8 cellular contexts compared by ENCODE assay signal in genomic region chrX:25144043-25144940, GRCh38.
DNase-seq lines count a peak whose midpoint lies in the region; ATAC-seq, FAIRE-seq and TF ChIP-seq lines count a peak whose summit lies in the region.

No MANE protein-coding gene starts in this region.

- dilution Hi-C loops in endothelial cell of umbilical vein (cut with MboI; ENCODE audit: extremely low pct_ligation_motif_present, low sequenced_read_pairs) = no loop called here

- H4K20me1 ChIP-seq in endothelial cell of umbilical vein (replicated peaks; ENCODE audit: control insufficient read depth, extremely low read depth, insufficient read depth, low read length) = no peaks in the 10 kb centered on the region

- TF ChIP-seq RAD21 in A549 (conservative IDR thresholded peaks at IDR 0.05 in 1 of 2, IDR thresholded peaks at IDR 0.05 in 1 of 2) = peak; percentile 76 to 84

- TF ChIP-seq CTCF in A549 (IDR thresholded peaks at IDR 0.05) (peak; percentile 77), endothelial cell of umbilical vein (IDR thresholded peaks at IDR 0.05; ENCODE audit: extremely low read depth in 1 of 2, insufficient read depth in 1 of 2, low read depth in 1 of 2, low read length in 2 of 2) (peak; percentile 47 to 61)

- H2AFZ ChIP-seq in endothelial cell of umbilical vein (ENCODE audit: low read depth, low read length) = no peak overlapping the region

- H3K9me1 ChIP-seq in endothelial cell of umbilical vein (replicated peaks; ENCODE audit: control insufficient read depth, extremely low read depth, insufficient read depth, low read length) = no peaks in the 10 kb centered on the region

- DNase-seq in A549 (ENCODE audit: low read depth in 1 of 2, low spot score in 1 of 2) (peak; percentile 4 to 60), GM12891 (ENCODE audit: insufficient read length, low spot score) (no peak), NCI-H2081 treated with DMSO at 0.1 percent for 48 hours (lab: John Stamatoyannopoulos, UW) (peak; percentile 14), endothelial cell of umbilical vein (ENCODE audit: low read depth, low spot score) (peak; percentile 43), mucosa of gallbladder (ENCODE audit: low spot score) (peak; percentile 55), stromal cell of bone marrow (ENCODE audit: low read depth) (peak; percentile 14)
- peak; percentile 17 for DNase-seq in activated CD4-positive, alpha-beta T cell treated with anti-CD3 and anti-CD28 coated beads, Interleukin-2, amount 50 U/mL, for 1 hour

- H3K27me3 ChIP-seq in endothelial cell of umbilical vein (ENCODE audit: control insufficient read depth in 2 of 2, insufficient read depth in 2 of 2, low read length in 2 of 2) = peaks cover 3 to 7% of the 10 kb centered on the region in 2 experiments

- no peaks in the 10 kb centered on the region for H3K79me2 ChIP-seq in endothelial cell of umbilical vein (ENCODE audit: control insufficient read depth, insufficient read depth, low read length)

- intact Hi-C loops in endothelial cell of umbilical vein (cut with micrococcal nuclease) = loop anchor here (1.0 to 5.0 kb wide), 4 partner anchors 122 to 773 kb away; no protein-coding TSS in a partner anchor

- no peak overlapping the region for H3K9ac ChIP-seq in endothelial cell of umbilical vein (replicated peaks; ENCODE audit: extremely low read depth, insufficient read depth, low read length)

- no peaks in the 10 kb centered on the region for H3K36me3 ChIP-seq in endothelial cell of umbilical vein (ENCODE audit: control insufficient read depth in 2 of 2, extremely low read depth in 1 of 2, insufficient read depth in 2 of 2, low read length in 2 of 2)

- BruUV-seq in endothelial cell of umbilical vein (replicated peaks; lab: Mats Ljungman, UMichigan) = no TSS peak

- POLR2A ChIA-PET in A549 (lab: Yijun Ruan, JAX) (no interaction called here), endothelial cell of umbilical vein (lab: Charles Lee) (no interaction called here)

- no peak overlapping the region for H3K27ac ChIP-seq in A549
- H3K27ac ChIP-seq in endothelial cell of umbilical vein (ENCODE audit: insufficient read depth, low read depth, low read length) = no peak overlapping the region

- CTCF ChIA-PET in A549 (lab: Yijun Ruan, JAX) (interaction anchor here (0.5 to 4.2 kb wide), 39 partner anchors 8 to 885 kb away, joined by 3 to 35 read pairs (median 3); no protein-coding TSS in a partner anchor), endothelial cell of umbilical vein (lab: Charles Lee) (interaction anchor here (0.6 to 4.4 kb wide), 27 partner anchors 8 to 885 kb away, joined by 3 to 83 read pairs (median 4); no protein-coding TSS in a partner anchor)

- H3K4me1 ChIP-seq in A549 = no peaks in the 10 kb centered on the region
- no peaks in the 10 kb centered on the region for H3K4me1 ChIP-seq in endothelial cell of umbilical vein (ENCODE audit: control insufficient read depth, extremely low read depth, insufficient read depth, low read length)

- no peaks in the 10 kb centered on the region for H3K9me3 ChIP-seq in A549
- no peaks in the 10 kb centered on the region for H3K9me3 ChIP-seq in endothelial cell of umbilical vein (replicated peaks; ENCODE audit: control insufficient read depth, insufficient read depth, low read length)

- peak; percentile 94 for FAIRE-seq in A549 (lab: Jason Lieb, UNC)
- peak; percentile 72 for FAIRE-seq in GM12891 (lab: Jason Lieb, UNC)
- peak; percentile 42 for FAIRE-seq in endothelial cell of umbilical vein (lab: Jason Lieb, UNC)

- H3K4me3 ChIP-seq in A549 (no peak overlapping the region), endothelial cell of umbilical vein (replicated peaks in 1 of 3; ENCODE audit: insufficient read depth in 1 of 3, low read depth in 1 of 3, low read length in 3 of 3) (no peak overlapping the region)

- ATAC-seq in A549 (peak; percentile 82 to 87), esophagus mucosa (no peak)

- TF ChIP-seq POLR2A in A549 (IDR thresholded peaks at IDR 0.05; ENCODE audit: low read length) = no peak
- no peak for TF ChIP-seq POLR2A in GM12891 (IDR thresholded peaks at IDR 0.05; ENCODE audit: low read depth, low read length)
- no peak for TF ChIP-seq POLR2A in endothelial cell of umbilical vein (IDR thresholded peaks at IDR 0.05; ENCODE audit: low read depth, low read length)

- H3K4me2 ChIP-seq in A549 (peak overlapping the region; percentile 37; the same call in 2 of the 3 replicates), endothelial cell of umbilical vein (ENCODE audit: insufficient read depth, low read length) (peak overlapping the region; percentile 42)

- no peak for TF ChIP-seq EP300 in A549 (IDR thresholded peaks at IDR 0.05)

- WGBS in A549 (ENCODE audit: missing lambda C conversion rate) = 24% methylated on average over 19 of the region's 19 CpGs

TF ChIP-seq in A549, 52 proteins besides CTCF, POLR2A, EP300 and RAD21:
- TF ChIP-seq SMC3 (IDR thresholded peaks at IDR 0.05) (peak; percentile 81), E2F6 (IDR thresholded peaks at IDR 0.05; ENCODE audit: borderline replicate concordance, low read depth) (no peak)

TF ChIP-seq in GM12891, 5 proteins besides CTCF, POLR2A, EP300 and RAD21:
- TF ChIP-seq POLR2AphosphoS5 (IDR thresholded peaks at IDR 0.05; ENCODE audit: low read depth, low read length) = no peak
- TF ChIP-seq TAF1 (IDR thresholded peaks at IDR 0.05; ENCODE audit: low read depth, low read length) = no peak
- TF ChIP-seq PAX5 (IDR thresholded peaks at IDR 0.05; ENCODE audit: insufficient read depth, low read length, severe bottlenecking) = no peak
- no peak for TF ChIP-seq POU2F2 (IDR thresholded peaks at IDR 0.05; ENCODE audit: low read depth, low read length)
- no peak for TF ChIP-seq SPI1 (IDR thresholded peaks at IDR 0.05; ENCODE audit: low read depth, low read length)

TF ChIP-seq in endothelial cell of umbilical vein, 7 proteins besides CTCF, POLR2A, EP300 and RAD21:
- no peak for TF ChIP-seq GATA2 (IDR thresholded peaks at IDR 0.05; ENCODE audit: insufficient read depth, insufficient read length, low read depth, low read length)
- TF ChIP-seq FOS (IDR thresholded peaks at IDR 0.05; ENCODE audit: borderline replicate concordance, insufficient read depth, low read length) = no peak
- TF ChIP-seq POLR2AphosphoS5 (IDR thresholded peaks at IDR 0.05; ENCODE audit: insufficient read depth, low read depth, low read length) = no peak
- TF ChIP-seq MAX (IDR thresholded peaks at IDR 0.05; ENCODE audit: insufficient read depth, insufficient read length) = no peak
- no peak for TF ChIP-seq MYC (IDR thresholded peaks at IDR 0.05; ENCODE audit: low read depth, low read length)
- TF ChIP-seq JUN (IDR thresholded peaks at IDR 0.05; ENCODE audit: borderline replicate concordance, insufficient read depth, insufficient read length, low read depth) = no peak
- TF ChIP-seq EZH2 (IDR thresholded peaks at IDR 0.05; ENCODE audit: borderline replicate concordance, low read depth, low read length, severe bottlenecking) = no peak
